In genomic region chr20:36384022-36384619, GRCh38 we compare ENCODE assay signal across 8 cellular contexts.
DNase-seq lines count a peak whose midpoint lies in the region; ATAC-seq and TF ChIP-seq lines count a peak whose summit lies in the region.

No MANE protein-coding gene starts in this region.

- no peak for TF ChIP-seq CTCF in CD4-positive, alpha-beta T cell (IDR thresholded peaks at IDR 0.05)

- 1 to 2% methylated on average over 6 of the region's 6 CpGs for WGBS in aorta, 2 donors

- intact Hi-C loops in CD4-positive, alpha-beta T cell (cut with DNase I, micrococcal nuclease) = no loop called here
- intact Hi-C loops in activated CD4-positive, alpha-beta memory T cell treated with anti-CD3 and anti-CD28 coated beads for 36 hours (cut with micrococcal nuclease) = no loop called here
- intact Hi-C loops in aorta (cut with DNase I) = no loop called here

- no peaks in the 10 kb centered on the region for H3K4me1 ChIP-seq in aorta (ENCODE audit: control insufficient read depth in 1 of 2, insufficient read depth in 2 of 2, low read length in 2 of 2)

- CTCF ChIA-PET in CD4-positive, alpha-beta T cell (lab: Charles Lee) = no interaction called here
- CTCF ChIA-PET in activated CD4-positive, alpha-beta memory T cell treated with anti-CD3 and anti-CD28 coated beads for 36 hours (lab: Charles Lee) = no interaction called here

- POLR2A ChIA-PET in CD4-positive, alpha-beta T cell (lab: Charles Lee) = no interaction called here
- POLR2A ChIA-PET in activated CD4-positive, alpha-beta memory T cell treated with anti-CD3 and anti-CD28 coated beads for 36 hours (lab: Charles Lee) = no interaction called here

- H3K4me1 Mint-ChIP-seq in CD4-positive, alpha-beta T cell (ENCODE audit: low read depth) = no peaks in the 10 kb centered on the region
- no peaks in the 10 kb centered on the region for H3K4me1 Mint-ChIP-seq in activated CD4-positive, alpha-beta memory T cell treated with anti-CD3 and anti-CD28 coated beads for 36 hours (ENCODE audit: low read depth)

- H3K27me3 Mint-ChIP-seq in CD4-positive, alpha-beta T cell = peaks cover 24% of the 10 kb centered on the region
- peaks cover 14% of the 10 kb centered on the region for H3K27me3 Mint-ChIP-seq in activated CD4-positive, alpha-beta memory T cell treated with anti-CD3 and anti-CD28 coated beads for 36 hours

- no peak overlapping the region for H3K27ac ChIP-seq in CD4-positive, alpha-beta T cell (ENCODE audit: low read depth, low read length)
- no peak overlapping the region for H3K27ac ChIP-seq in aorta (ENCODE audit: low read depth in 1 of 2, low read length in 2 of 2)

- H3K27ac Mint-ChIP-seq in CD4-positive, alpha-beta T cell = no peak overlapping the region
- no peak overlapping the region for H3K27ac Mint-ChIP-seq in activated CD4-positive, alpha-beta memory T cell treated with anti-CD3 and anti-CD28 coated beads for 36 hours

- no peaks in the 10 kb centered on the region for H3K36me3 ChIP-seq in aorta (ENCODE audit: control insufficient read depth in 1 of 2, insufficient read depth in 2 of 2, low read length in 1 of 2)

- H3K9me3 Mint-ChIP-seq in CD4-positive, alpha-beta T cell = peaks cover 3% of the 10 kb centered on the region
- H3K9me3 Mint-ChIP-seq in activated CD4-positive, alpha-beta memory T cell treated with anti-CD3 and anti-CD28 coated beads for 36 hours = no peaks in the 10 kb centered on the region

- peak in 6 of 10 experiments; percentile 4 to 43 (median 11) for DNase-seq in CD4-positive, alpha-beta T cell
- DNase-seq in KG1 (lab: John Stamatoyannopoulos, UW) (peak; percentile 28), iPS DF 4.7 (ENCODE audit: extremely low read depth, low spot score) (peak; percentile 76), aorta (no peak), NCI-H748 (lab: John Stamatoyannopoulos, UW; ENCODE audit: unreplicated experiment) (no peak), NCI-H524 treated with DMSO at 0.1 percent for 48 hours (lab: John Stamatoyannopoulos, UW) (no peak)
- peak; percentile 66 for DNase-seq in activated CD4-positive, alpha-beta memory T cell treated with anti-CD3 and anti-CD28 coated beads for 36 hours

- no peak overlapping the region for H3K4me3 ChIP-seq in aorta (ENCODE audit: low read length in 2 of 2)

- H3K4me3 Mint-ChIP-seq in CD4-positive, alpha-beta T cell = no peak overlapping the region
- no peak overlapping the region for H3K4me3 Mint-ChIP-seq in activated CD4-positive, alpha-beta memory T cell treated with anti-CD3 and anti-CD28 coated beads for 36 hours

- ATAC-seq in CD4-positive, alpha-beta T cell (ENCODE audit: poor library complexity) = peak; percentile 67
- ATAC-seq in aorta (ENCODE audit: low FRiP score) = peak; percentile 60
- ATAC-seq in GM18520 (IDR thresholded peaks at IDR 0.05; ENCODE audit: unreplicated experiment) = no peak

- H3K9me3 ChIP-seq in CD4-positive, alpha-beta T cell (ENCODE audit: control insufficient read depth, low read length) = no peaks in the 10 kb centered on the region
- H3K9me3 ChIP-seq in aorta (ENCODE audit: control insufficient read depth, low read length) = peaks cover 1% of the 10 kb centered on the region

- H3K27me3 ChIP-seq in CD4-positive, alpha-beta T cell (ENCODE audit: control insufficient read depth, insufficient read depth, low read length) = no peaks in the 10 kb centered on the region
- H3K27me3 ChIP-seq in aorta (ENCODE audit: control insufficient read depth in 1 of 2, insufficient read depth in 2 of 2, low read length in 1 of 2) = peaks cover 0 to 8% of the 10 kb centered on the region in 2 donors

- no peaks in the 10 kb centered on the region for H3K36me3 Mint-ChIP-seq in CD4-positive, alpha-beta T cell (ENCODE audit: low read depth)
- no peaks in the 10 kb centered on the region for H3K36me3 Mint-ChIP-seq in activated CD4-positive, alpha-beta memory T cell treated with anti-CD3 and anti-CD28 coated beads for 36 hours

Comparison
In these comparisons a context has a peak if more than half of its experiments do, and no peak if none do; other contexts are left out.
1. DNase-seq: peak in CD4-positive, alpha-beta T cell (6 of 10), KG1 (single experiment), activated CD4-positive, alpha-beta memory T cell treated with anti-CD3 and anti-CD28 coated beads for 36 hours (single experiment) and iPS DF 4.7 (single experiment); none in aorta (0 of 2), NCI-H748 (single experiment) and NCI-H524 treated with DMSO at 0.1 percent for 48 hours (single experiment).